In the genomic region with DNA sequence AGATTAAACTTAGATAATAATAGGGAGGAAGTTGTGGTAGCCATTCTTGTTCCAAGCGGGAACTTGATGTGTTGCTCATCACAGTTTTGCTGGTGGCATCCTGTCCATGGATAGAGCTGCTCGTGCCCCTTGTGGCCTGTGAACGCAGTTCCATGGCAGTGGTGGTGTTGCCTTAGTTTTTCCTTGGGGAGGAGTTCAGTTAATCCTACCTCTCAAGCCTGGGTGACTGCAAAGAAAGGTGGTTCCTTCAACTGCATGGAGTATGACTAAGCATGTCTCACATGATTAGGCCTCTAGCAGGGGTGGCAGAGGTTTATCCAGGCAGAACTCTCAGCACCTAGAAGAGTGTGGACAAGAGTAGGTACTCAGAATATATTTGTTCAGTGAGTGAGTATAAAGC, we compare ENCODE assay signal across 14 cellular contexts.
DNase-seq lines count a peak whose midpoint lies in the region; ATAC-seq and TF ChIP-seq lines count a peak whose summit lies in the region.
"Had no signal": no experiment of that assay in that cellular context is flagged by ENCODE, and none has a peak within 500 bp of the region (broad histone marks: within the 10 kb centered on the region; RNA-seq: fewer than 3 reads in every experiment).

No MANE protein-coding gene starts in this region.

- H2BK20ac ChIP-seq in IMR-90 (ENCODE audit: low read depth, low read length) = peak overlapping the region; percentile 58; the same call in 1 of the 2 replicates

- ATAC-seq in IMR-90 (ENCODE audit: low read depth) = peak; percentile 65
- peak; percentile 98 for ATAC-seq in left lung
- ATAC-seq: natural killer cell treated with Interleukin-12 subunit alpha and Interleukin-12 subunit beta and Interleukin-15 and Interleukin-18, amount 100 ng/mL, for 72 hours had no signal

- peaks cover 5% of the 10 kb centered on the region for H3K4me1 ChIP-seq in IMR-90 (ENCODE audit: control insufficient read depth, insufficient read depth, low read length)
- H3K4me1 ChIP-seq in left lung = peaks cover 0 to 9% of the 10 kb centered on the region in 2 donors
- no peaks in the 10 kb centered on the region for H3K4me1 ChIP-seq in spleen

- H2BK5ac ChIP-seq in IMR-90 (ENCODE audit: low read depth, low read length, poor library complexity, severe bottlenecking) = no peak overlapping the region

- H3K18ac ChIP-seq in IMR-90 (ENCODE audit: low read depth, low read length) = peak overlapping the region; percentile 77

- peaks cover 9 to 23% of the 10 kb centered on the region in 2 experiments; a peak in 3 of 4 replicates for H3K79me1 ChIP-seq in IMR-90 (ENCODE audit: low read depth in 1 of 2, low read length in 2 of 2)

- WGBS in IMR-90 (ENCODE audit: extremely low coverage in 2 of 2, insufficient read length in 1 of 2), 2 experiments = no CpG with 5 or more reads among the region's 3 CpGs
- WGBS in spleen, 5 donors = 40 to 97% (median 53%) methylated on average over 3 of the region's 3 CpGs

- POLR2A ChIA-PET in IMR-90 (lab: Charles Lee; ENCODE audit: unreplicated experiment) = no interaction called here

- no peak overlapping the region for H3K4me2 ChIP-seq in IMR-90 (ENCODE audit: low read depth, low read length)

- no peaks in the 10 kb centered on the region for H4K20me1 ChIP-seq in IMR-90 (ENCODE audit: insufficient read depth, low read length)

- H2AFZ ChIP-seq in IMR-90 (replicated peaks; ENCODE audit: low read length, poor library complexity) = peak overlapping the region; percentile 3

- H3K9ac ChIP-seq in IMR-90 (ENCODE audit: low read depth, low read length) = no peak overlapping the region

- H2BK120ac ChIP-seq in IMR-90 (ENCODE audit: low read depth, low read length) = peak overlapping the region; percentile 39; the same call in 1 of the 2 replicates

- in situ Hi-C loops in IMR-90 (cut with MboI; ENCODE audit: low sequenced_read_pairs) = no loop called here

- peak overlapping the region; percentile 32; the same call in 1 of the 2 replicates for H2AK5ac ChIP-seq in IMR-90 (ENCODE audit: low read depth, low read length)

- H3K56ac ChIP-seq in IMR-90 (ENCODE audit: extremely low read depth, insufficient read depth, low read length) = no peak overlapping the region

- TF ChIP-seq POLR2A in IMR-90 (IDR thresholded peaks at IDR 0.05; ENCODE audit: low read depth, low read length) (no peak), spleen (IDR thresholded peaks at IDR 0.05) (no peak)

- peak; percentile 46 for DNase-seq in DMS79 treated with DMSO at 0.1 percent for 48 hours (lab: John Stamatoyannopoulos, UW)
- DNase-seq in IMR-90 = peak; percentile 71
- DNase-seq in cardiac fibroblast (ENCODE audit: low read depth in 2 of 2) = peak; percentile 13 to 46
- DNase-seq in left lung = no peak
- DNase-seq in stimulated activated CD8-positive, alpha-beta memory T cell treated with anti-CD3 and anti-CD28 coated beads, Interleukin-4, amount 100 ng/mL, for 48 hours = no peak
- DNase-seq in spleen = no peak
- no peak for DNase-seq in NCI-H748 (lab: John Stamatoyannopoulos, UW; ENCODE audit: unreplicated experiment)
- no peak for DNase-seq in NCI-H446 treated with DMSO at 0.1 percent for 48 hours (lab: John Stamatoyannopoulos, UW)
- DNase-seq: activated CD4-positive, alpha-beta T cell treated with anti-CD3 and anti-CD28 coated beads, Interleukin-2, amount 50 U/mL, for 48 hours; KBM-7; NCI-H345; stimulated activated CD4-positive, alpha-beta T cell treated with anti-CD3 and anti-CD28 coated beads, Interleukin-12 subunit alpha, Interleukin-12 subunit beta, amount 100 ng/mL, for 4 hours had no signal

- intact Hi-C loops in IMR-90 (cut with micrococcal nuclease) (no loop called here), left lung (cut with DNase I) (no loop called here), spleen (cut with DNase I; ENCODE audit: low total_unique reads) (no loop called here)

- no peak overlapping the region for H2BK15ac ChIP-seq in IMR-90 (ENCODE audit: low read depth, low read length)

- H3K14ac ChIP-seq in IMR-90 (replicated peaks; ENCODE audit: low read depth, low read length) = peak overlapping the region; percentile 82

- H4K91ac ChIP-seq in IMR-90 (ENCODE audit: insufficient read depth, low read depth, low read length) = 0 out of 2 replicates have a peak overlapping the region, but pooled peaks have one; percentile 57

- no peak overlapping the region for H2AK9ac ChIP-seq in IMR-90 (replicated peaks; ENCODE audit: low read depth, low read length, poor library complexity)

- dilution Hi-C loops in IMR-90 (cut with HindIII; ENCODE audit: low sequenced_read_pairs, unreplicated experiment) = no loop called here

- peak overlapping the region; percentile 78 for H3K4ac ChIP-seq in IMR-90 (ENCODE audit: low read depth, low read length)

- H3K23ac ChIP-seq in IMR-90 (ENCODE audit: low read depth, low read length) = no peak overlapping the region; the same call in 1 of the 2 replicates

- CTCF ChIA-PET in IMR-90 (lab: Yijun Ruan, JAX) = interaction anchor here (0.9 to 1.1 kb wide), 2 partner anchors 13 to 208 kb away, joined by 3 read pairs; no protein-coding TSS in a partner anchor

- H3K4me3 ChIP-seq in IMR-90 (ENCODE audit: insufficient read depth, low read depth, low read length) (no peak overlapping the region), cardiac fibroblast (replicated peaks in 1 of 2; ENCODE audit: low read depth in 2 of 2, low read length in 2 of 2) (no peak overlapping the region), left lung (no peak overlapping the region), spleen (no peak overlapping the region)
- H3K4me3 ChIP-seq: SK-N-MC had no signal

- H3K9me3 ChIP-seq in IMR-90 (ENCODE audit: control insufficient read depth, insufficient read depth, low read length) (no peaks in the 10 kb centered on the region), left lung (no peaks in the 10 kb centered on the region), spleen (peaks cover 0 to 2% (median 0%) of the 10 kb centered on the region in 8 donors)

- peak overlapping the region; percentile 85; the same call in 1 of the 2 replicates for H4K5ac ChIP-seq in IMR-90 (ENCODE audit: low read depth, low read length)

- no TSS peak for BruUV-seq in IMR-90 (replicated peaks; lab: Mats Ljungman, UMichigan)

- peaks cover 7% of the 10 kb centered on the region for H3K9me1 ChIP-seq in IMR-90 (ENCODE audit: insufficient read depth, low read length)

- H3K27ac ChIP-seq in IMR-90 (ENCODE audit: insufficient read depth, low read length) = 0 out of 2 replicates have a peak overlapping the region, but pooled peaks have one; percentile 2
- no peak overlapping the region for H3K27ac ChIP-seq in left lung
- no peak overlapping the region for H3K27ac ChIP-seq in spleen
- H3K27ac ChIP-seq: SK-N-MC had no signal

- H3K27me3 ChIP-seq in IMR-90 (ENCODE audit: control insufficient read depth, insufficient read depth, low read length) (no peaks in the 10 kb centered on the region), left lung (no peaks in the 10 kb centered on the region), spleen (replicated peaks in 1 of 7) (no peaks in the 10 kb centered on the region)

- peak overlapping the region in 1 of 2 experiments; percentile 42; a peak in 1 of 4 replicates for H4K8ac ChIP-seq in IMR-90 (ENCODE audit: low read depth in 2 of 2, low read length in 2 of 2)

- H3K36me3 ChIP-seq in IMR-90 (ENCODE audit: control insufficient read depth, insufficient read depth, low read length) (no peaks in the 10 kb centered on the region; the same call in 1 of the 2 replicates), left lung (peaks cover 0 to 14% of the 10 kb centered on the region in 2 donors), spleen (peaks cover 0 to 55% (median 17%) of the 10 kb centered on the region in 6 donors)

- TF ChIP-seq RAD21 in IMR-90 (IDR thresholded peaks at IDR 0.05; ENCODE audit: low read length) = no peak

- no peak for TF ChIP-seq CTCF in IMR-90 (conservative IDR thresholded peaks at IDR 0.05; ENCODE audit: low read depth, low read length)
- TF ChIP-seq CTCF in cardiac fibroblast (IDR thresholded peaks at IDR 0.05; ENCODE audit: low read depth, low read length) = no peak
- no peak for TF ChIP-seq CTCF in left lung (IDR thresholded peaks at IDR 0.05)
- TF ChIP-seq CTCF in spleen (IDR thresholded peaks at IDR 0.05 in 8 of 11, conservative IDR thresholded peaks at IDR 0.05 in 3 of 11) = no peak

TF ChIP-seq in IMR-90, 13 proteins besides CTCF, POLR2A, EP300 and RAD21:
- TF ChIP-seq MXI1 (IDR thresholded peaks at IDR 0.05; ENCODE audit: borderline replicate concordance, low read depth, low read length) (no peak), RCOR1 (IDR thresholded peaks at IDR 0.05; ENCODE audit: insufficient replicate concordance, low read length) (no peak), CEBPB (IDR thresholded peaks at IDR 0.05; ENCODE audit: low read depth, low read length) (no peak), FOS (IDR thresholded peaks at IDR 0.05; ENCODE audit: low read depth, low read length) (no peak), MAFK (IDR thresholded peaks at IDR 0.05; ENCODE audit: low read depth, low read length) (no peak), NFE2L2 (IDR thresholded peaks at IDR 0.05; ENCODE audit: low read depth, low read length) (no peak; the same call in 1 of the 2 replicates), MAZ (IDR thresholded peaks at IDR 0.05; ENCODE audit: borderline replicate concordance, low read depth, low read length) (no peak), SMC3 (IDR thresholded peaks at IDR 0.05; ENCODE audit: low read depth, low read length) (no peak), RFX5 (IDR thresholded peaks at IDR 0.05; ENCODE audit: low read depth, low read length) (no peak), CHD1 (IDR thresholded peaks at IDR 0.05; ENCODE audit: low read depth, low read length) (no peak), BHLHE40 (IDR thresholded peaks at IDR 0.05; ENCODE audit: low read depth, low read length) (no peak)
- TF ChIP-seq, protein P1, sequence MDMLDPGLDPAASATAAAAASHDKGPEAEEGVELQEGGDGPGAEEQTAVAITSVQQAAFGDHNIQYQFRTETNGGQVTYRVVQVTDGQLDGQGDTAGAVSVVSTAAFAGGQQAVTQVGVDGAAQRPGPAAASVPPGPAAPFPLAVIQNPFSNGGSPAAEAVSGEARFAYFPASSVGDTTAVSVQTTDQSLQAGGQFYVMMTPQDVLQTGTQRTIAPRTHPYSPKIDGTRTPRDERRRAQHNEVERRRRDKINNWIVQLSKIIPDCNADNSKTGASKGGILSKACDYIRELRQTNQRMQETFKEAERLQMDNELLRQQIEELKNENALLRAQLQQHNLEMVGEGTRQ (IDR thresholded peaks at IDR 0.05; ENCODE audit: low read depth, low read length) = no peak
- TF ChIP-seq, protein P2, sequence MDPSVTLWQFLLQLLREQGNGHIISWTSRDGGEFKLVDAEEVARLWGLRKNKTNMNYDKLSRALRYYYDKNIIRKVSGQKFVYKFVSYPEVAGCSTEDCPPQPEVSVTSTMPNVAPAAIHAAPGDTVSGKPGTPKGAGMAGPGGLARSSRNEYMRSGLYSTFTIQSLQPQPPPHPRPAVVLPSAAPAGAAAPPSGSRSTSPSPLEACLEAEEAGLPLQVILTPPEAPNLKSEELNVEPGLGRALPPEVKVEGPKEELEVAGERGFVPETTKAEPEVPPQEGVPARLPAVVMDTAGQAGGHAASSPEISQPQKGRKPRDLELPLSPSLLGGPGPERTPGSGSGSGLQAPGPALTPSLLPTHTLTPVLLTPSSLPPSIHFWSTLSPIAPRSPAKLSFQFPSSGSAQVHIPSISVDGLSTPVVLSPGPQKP (IDR thresholded peaks at IDR 0.05; ENCODE audit: borderline replicate concordance, low read depth, low read length) = no peak

Comparison
In these comparisons a context has a peak if more than half of its experiments do, and no peak if none do; other contexts are left out.
1. DNase-seq: peak in DMS79 treated with DMSO at 0.1 percent for 48 hours (single experiment), IMR-90 (single experiment) and cardiac fibroblast (2 of 2); none in left lung (0 of 2), stimulated activated CD8-positive, alpha-beta memory T cell treated with anti-CD3 and anti-CD28 coated beads, Interleukin-4, amount 100 ng/mL, for 48 hours (single experiment), spleen (single experiment), NCI-H748 (single experiment) and NCI-H446 treated with DMSO at 0.1 percent for 48 hours (single experiment).